Comparison of ENCODE assay signal across 8 cellular contexts in genomic region chr1:193105821-193106177, GRCh38. TPM values are rescaled to one million over a fixed set of nuclear protein-coding genes. Genes with fewer than 3 reads are reported as not detected.
DNase-seq lines count a peak whose midpoint lies in the region; ATAC-seq, FAIRE-seq and TF ChIP-seq lines count a peak whose summit lies in the region.

No MANE protein-coding gene starts in this region.

- H3K4me1 ChIP-seq in PC-3 (ENCODE audit: insufficient read depth, low read length): peaks cover 17% of the 10 kb centered on the region

- no peaks in the 10 kb centered on the region for H3K9me2 ChIP-seq in PC-3 (replicated peaks; ENCODE audit: low read length)

- H3K27ac ChIP-seq in PC-3 (ENCODE audit: low read length): peak overlapping the region; percentile 85

- peak overlapping the region; percentile 87 for H3K4me3 Mint-ChIP-seq in progenitor cell of endocrine pancreas (ENCODE audit: low read depth)

- FAIRE-seq in GM19239 (lab: Jason Lieb, UNC): no peak

- no peaks in the 10 kb centered on the region for H3K27me3 ChIP-seq in PC-3 (ENCODE audit: low read length)

- H3K9ac ChIP-seq in PC-3 (ENCODE audit: low read length): peak overlapping the region; percentile 78

- H3K27ac Mint-ChIP-seq in progenitor cell of endocrine pancreas: peak overlapping the region; percentile 90

- intact Hi-C loops in PC-3 (cut with micrococcal nuclease): loop anchor here (1.0 to 2.0 kb wide), 3 partner anchors 10 to 47 kb away; partner anchors contain the start of genes CDC73, RO60 and UCHL5

- no peaks in the 10 kb centered on the region; the same call in 1 of the 2 replicates for H4K20me1 ChIP-seq in PC-3 (ENCODE audit: low read length)

- peak overlapping the region; percentile 83 for H2AFZ ChIP-seq in PC-3 (ENCODE audit: low read length)

- ATAC-seq in PC-3: no peak

- H3K9me3 Mint-ChIP-seq in progenitor cell of endocrine pancreas (ENCODE audit: low read depth): no peaks in the 10 kb centered on the region

- H3K36me3 Mint-ChIP-seq in progenitor cell of endocrine pancreas (ENCODE audit: insufficient read depth): no peaks in the 10 kb centered on the region

- peaks cover 38% of the 10 kb centered on the region for H3K79me2 ChIP-seq in PC-3 (ENCODE audit: low read length)

- H3F3A ChIP-seq in PC-3 (ENCODE audit: low read length, unreplicated experiment): no peaks in the 10 kb centered on the region

- DNase-seq in PC-3 (no peak), epithelial cell of proximal tubule (ENCODE audit: low read depth) (no peak), progenitor cell of endocrine pancreas (ENCODE audit: low spot score, unreplicated experiment) (no peak), NCI-H2081 treated with DMSO at 0.1 percent for 48 hours (lab: John Stamatoyannopoulos, UW) (no peak), GM03348 (ENCODE audit: low spot score) (no peak), GM19239 (ENCODE audit: insufficient read length, low spot score) (no peak)
- no peak for DNase-seq in stimulated activated CD4-positive, alpha-beta T cell treated with anti-CD3 and anti-CD28 coated beads, Interleukin-2, amount 100 ng/mL, for 48 hours

- CTCF ChIA-PET in PC-3 (lab: Charles Lee): interaction anchor here (0.6 to 0.7 kb wide), 2 partner anchors 47 to 232 kb away, joined by 4 to 5 read pairs; partner anchors contain the start of gene UCHL5

- TF ChIP-seq CTCF in PC-3 (conservative IDR thresholded peaks at IDR 0.05; ENCODE audit: low read depth, low read length) (no peak), epithelial cell of proximal tubule (conservative IDR thresholded peaks at IDR 0.05; ENCODE audit: low read depth, low read length) (no peak), progenitor cell of endocrine pancreas (IDR thresholded peaks at IDR 0.05; ENCODE audit: unreplicated experiment) (no peak)

- POLR2A ChIA-PET in PC-3 (lab: Charles Lee; ENCODE audit: unreplicated experiment): interaction anchor here (0.6 kb wide), 3 partner anchors 41 to 590 kb away, joined by 3 to 11 read pairs (median 9); no protein-coding TSS in a partner anchor

- H3K4me1 Mint-ChIP-seq in progenitor cell of endocrine pancreas (ENCODE audit: low read depth): peaks cover 6% of the 10 kb centered on the region

- peak overlapping the region; percentile 96 for H3K4me3 ChIP-seq in GM08714 (ENCODE audit: low read length)
- peak overlapping the region; percentile 86 for H3K4me3 ChIP-seq in PC-3 (ENCODE audit: low read length)
- H3K4me3 ChIP-seq in epithelial cell of proximal tubule (ENCODE audit: low read depth, low read length): peak overlapping the region; percentile 82

- H3K36me3 ChIP-seq in PC-3 (ENCODE audit: low read depth, low read length): no peaks in the 10 kb centered on the region

- peaks cover 8% of the 10 kb centered on the region for H3K27me3 Mint-ChIP-seq in progenitor cell of endocrine pancreas

- no peaks in the 10 kb centered on the region for H3K9me3 ChIP-seq in PC-3 (ENCODE audit: low read length)

- H3K4me2 ChIP-seq in PC-3 (ENCODE audit: low read length): peak overlapping the region; percentile 98

- TSS peak; percentile 92 for BruUV-seq in PC-3 (replicated peaks; lab: Mats Ljungman, UMichigan)

RNA-seq across cellular contexts. Expression of gene GLRX2, which starts 0.6 kb away (rescaled TPM):
- total RNA-seq in PC-3 (2014; rRNA removed): 16.5 and 18.6 TPM in 2 replicates
- total RNA-seq in epithelial cell of proximal tubule: 18.6 and 20.6 TPM in 2 replicates
- total RNA-seq in progenitor cell of endocrine pancreas: 8.5 TPM in 2 replicates

RNA-seq across cellular contexts. Expression of gene CDC73, which starts 16.0 kb away (rescaled TPM):
- total RNA-seq in PC-3 (2014; rRNA removed) (10.0 and 13.4 TPM in 2 replicates), epithelial cell of proximal tubule (15.1 and 19.3 TPM in 2 replicates), progenitor cell of endocrine pancreas (62.7 and 64.0 TPM in 2 replicates)

RNA-seq across cellular contexts. Expression of gene RO60, which starts 46.4 kb away (rescaled TPM):
- total RNA-seq in PC-3 (2014; rRNA removed) (37.9 and 45.4 TPM in 2 replicates), epithelial cell of proximal tubule (62.0 and 71.1 TPM in 2 replicates), progenitor cell of endocrine pancreas (87.8 and 92.4 TPM in 2 replicates)

RNA-seq across cellular contexts. Expression of gene UCHL5, which starts 46.6 kb away (rescaled TPM):
- total RNA-seq in PC-3 (2014; rRNA removed) (31.3 and 32.3 TPM in 2 replicates), epithelial cell of proximal tubule (23.9 and 24.7 TPM in 2 replicates), progenitor cell of endocrine pancreas (25.3 and 28.5 TPM in 2 replicates)
